ENCODE assay signal across 20 cellular contexts in the genomic region with DNA sequence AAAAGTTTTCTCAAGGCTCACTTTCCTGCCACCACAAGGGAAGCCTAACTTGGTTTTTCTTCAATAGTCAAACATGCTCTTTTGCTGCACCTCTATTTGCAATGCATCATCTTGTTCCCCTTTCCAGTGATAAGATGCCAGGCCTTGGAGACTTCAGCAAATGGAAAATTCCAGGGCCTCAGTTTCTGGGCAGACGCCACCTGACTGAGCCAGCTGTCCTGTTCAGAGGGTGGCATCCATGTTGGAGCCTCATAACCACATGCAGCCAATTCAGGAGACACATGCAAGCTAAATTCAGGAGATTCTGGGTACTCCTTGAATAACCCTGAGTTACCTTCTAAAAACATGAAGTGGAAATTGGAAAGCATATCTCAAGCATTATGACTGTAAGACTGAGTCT. TPM values are rescaled to one million over a fixed set of nuclear protein-coding genes. Genes with fewer than 3 reads are reported as not detected.
A peak's percentile ranks its signal among the peaks of the same experiment; 100 is the strongest.
DNase-seq lines count a peak whose midpoint lies in the region; ATAC-seq, FAIRE-seq and TF ChIP-seq lines count a peak whose summit lies in the region.
"Had no signal": no experiment of that assay in that cellular context is flagged by ENCODE, and none has a peak within 500 bp of the region (broad histone marks: within the 10 kb centered on the region; RNA-seq: fewer than 3 reads in every experiment).

No MANE protein-coding gene starts in this region.

- H3K4me2 ChIP-seq in HepG2 (ENCODE audit: low read depth, low read length) (no peak overlapping the region), GM23338 (no peak overlapping the region)

- POLR2A ChIA-PET in HepG2 (lab: Yijun Ruan, JAX) = no interaction called here

- CTCF ChIA-PET in HepG2 (lab: Yijun Ruan, JAX; ENCODE audit: low intra/inter-chr PET ratio, low total read pairs) = no interaction called here

- TF ChIP-seq CTCF in HepG2 (CRISPR knock-in tag; IDR thresholded peaks at IDR 0.05) = no peak
- TF ChIP-seq CTCF in right lobe of liver (IDR thresholded peaks at IDR 0.05) = no peak
- no peak for TF ChIP-seq CTCF in endodermal cell (conservative IDR thresholded peaks at IDR 0.05)
- no peak for TF ChIP-seq CTCF in vagina (IDR thresholded peaks at IDR 0.05)
- TF ChIP-seq CTCF in mesothelial cell of epicardium (IDR thresholded peaks at IDR 0.05; ENCODE audit: unreplicated experiment) = no peak
- no peak for TF ChIP-seq CTCF in GM23338 (conservative IDR thresholded peaks at IDR 0.05; ENCODE audit: low read depth in 2 of 2)

- TF ChIP-seq EP300 in HepG2 (IDR thresholded peaks at IDR 0.05; ENCODE audit: low read depth in 2 of 2, low read length in 2 of 2) = no peak
- TF ChIP-seq EP300 in HepG2 (CRISPR knock-in tag; IDR thresholded peaks at IDR 0.05; ENCODE audit: borderline replicate concordance) = no peak

- H3K4me1 ChIP-seq in HepG2 (ENCODE audit: insufficient read depth, low read length) (no peaks in the 10 kb centered on the region), right lobe of liver (no peaks in the 10 kb centered on the region), endodermal cell (ENCODE audit: control insufficient read depth, insufficient read depth, low read length) (no peaks in the 10 kb centered on the region), vagina (peaks cover 35% of the 10 kb centered on the region), GM23338 (ENCODE audit: insufficient read depth) (peaks cover 5% of the 10 kb centered on the region; the same call in 1 of the 2 replicates)

- H3K4me3 Mint-ChIP-seq in endodermal cell (no peak overlapping the region), mesothelial cell of epicardium (no peak overlapping the region), GM23338 (no peak overlapping the region)
- H3K4me3 Mint-ChIP-seq: CD4-positive, alpha-beta memory T cell had no signal

- H3K27me3 ChIP-seq in HepG2 (ENCODE audit: control insufficient read depth in 1 of 2, insufficient read depth in 2 of 2, low read length in 2 of 2) (peaks cover 6 to 10% of the 10 kb centered on the region in 2 experiments; a peak in 2 of 5 replicates), right lobe of liver (no peaks in the 10 kb centered on the region), endodermal cell (ENCODE audit: control insufficient read depth, insufficient read depth, low read length, poor library complexity, severe bottlenecking) (no peaks in the 10 kb centered on the region), vagina (no peaks in the 10 kb centered on the region), GM23338 (ENCODE audit: insufficient read depth) (no peaks in the 10 kb centered on the region)

- H3F3A ChIP-seq in GM23338 (replicated peaks; ENCODE audit: low read depth) = no peaks in the 10 kb centered on the region

- H3K4me1 Mint-ChIP-seq in endodermal cell (no peaks in the 10 kb centered on the region), mesothelial cell of epicardium (no peaks in the 10 kb centered on the region), GM23338 (peaks cover 3% of the 10 kb centered on the region; the same call in 2 of the 3 replicates)
- H3K4me1 Mint-ChIP-seq: CD4-positive, alpha-beta memory T cell had no signal

- peaks cover 19% of the 10 kb centered on the region for H3K9me2 ChIP-seq in GM23338 (ENCODE audit: insufficient read depth)

- no peak for DNase-seq in HepG2 (ENCODE audit: low spot score)
- DNase-seq in right lobe of liver = no peak
- DNase-seq in endodermal cell = peak; percentile 12
- peak; percentile 8 for DNase-seq in occipital lobe (lab: John Stamatoyannopoulos, UW)
- DNase-seq in vagina (ENCODE audit: extremely low spot score in 2 of 2) = peak in 1 of 2 donors; percentile 16
- DNase-seq in mesothelial cell of epicardium (ENCODE audit: low spot score in 2 of 2, unreplicated experiment in 2 of 2) = no peak
- no peak for DNase-seq in GM23338 (ENCODE audit: low spot score)
- DNase-seq: C1 segment of cervical spinal cord; Calu3; CD4-positive, alpha-beta memory T cell; COR-L47; DMS53; DMS79 treated with DMSO at 0.1 percent for 48 hours; H7; HCEC 1CT had no signal

- intact Hi-C loops in HepG2 (cut with micrococcal nuclease; ENCODE audit: unreplicated experiment) = no loop called here
- intact Hi-C loops in right lobe of liver (cut with DNase I) = no loop called here
- intact Hi-C loops in vagina (cut with DNase I) = no loop called here

- no peak for TF ChIP-seq POLR2A in HepG2 (IDR thresholded peaks at IDR 0.05; ENCODE audit: insufficient read depth in 1 of 2, low read depth in 2 of 2, low read length in 2 of 2)
- no peak for TF ChIP-seq POLR2A in right lobe of liver (IDR thresholded peaks at IDR 0.05)
- no peak for TF ChIP-seq POLR2A in vagina (IDR thresholded peaks at IDR 0.05)

- no peaks in the 10 kb centered on the region for H3K36me3 ChIP-seq in HepG2 (replicated peaks in 1 of 2; ENCODE audit: control insufficient read depth in 1 of 2, insufficient read depth in 2 of 2, low read length in 2 of 2)
- no peaks in the 10 kb centered on the region for H3K36me3 ChIP-seq in right lobe of liver
- no peaks in the 10 kb centered on the region for H3K36me3 ChIP-seq in endodermal cell (ENCODE audit: control insufficient read depth, insufficient read depth, low read length)
- H3K36me3 ChIP-seq in vagina = no peaks in the 10 kb centered on the region
- no peaks in the 10 kb centered on the region for H3K36me3 ChIP-seq in GM23338 (ENCODE audit: insufficient read depth)

- no peak for FAIRE-seq in HepG2 (lab: Jason Lieb, UNC)
- FAIRE-seq: G401.6, GM12892, H1 had no signal

- H2AFZ ChIP-seq in HepG2 (ENCODE audit: low read length) (no peak overlapping the region), GM23338 (no peak overlapping the region)

- in situ Hi-C loops in HepG2 (cut with HindIII; ENCODE audit: extremely low pct_ligation_motif_present, low pct_unique_long_range_greater_than_20kb) = no loop called here

- H3K36me3 Mint-ChIP-seq in endodermal cell (ENCODE audit: low read depth) = no peaks in the 10 kb centered on the region
- H3K36me3 Mint-ChIP-seq in mesothelial cell of epicardium = no peaks in the 10 kb centered on the region
- no peaks in the 10 kb centered on the region; the same call in 2 of the 3 replicates for H3K36me3 Mint-ChIP-seq in GM23338 (ENCODE audit: low read depth)
- H3K36me3 Mint-ChIP-seq: CD4-positive, alpha-beta memory T cell had no signal

- no TSS peak for BruUV-seq in HepG2 (replicated peaks; lab: Mats Ljungman, UMichigan)

- 0% methylated on average over 1 of the region's 1 CpG for WGBS in HepG2 (ENCODE audit: low lambda C conversion rate)
- WGBS in right lobe of liver (ENCODE audit: insufficient coverage, low coverage, low lambda C conversion rate, missing lambda C conversion rate) = no CpG with 5 or more reads among the region's 1 CpG
- WGBS in endodermal cell (ENCODE audit: insufficient coverage in 1 of 2, insufficient read length in 1 of 2), 2 experiments = 93 to 100% methylated on average over 1 of the region's 1 CpG

- H3K27ac Mint-ChIP-seq in endodermal cell (no peak overlapping the region), mesothelial cell of epicardium (no peak overlapping the region), GM23338 (no peak overlapping the region)
- H3K27ac Mint-ChIP-seq: CD4-positive, alpha-beta memory T cell had no signal

- ATAC-seq in HepG2 (no peak), right lobe of liver (no peak), GM23338 (no peak), HG03039 (IDR thresholded peaks at IDR 0.05; ENCODE audit: unreplicated experiment) (no peak)

- H3K9me3 Mint-ChIP-seq in endodermal cell (no peaks in the 10 kb centered on the region), mesothelial cell of epicardium (no peaks in the 10 kb centered on the region), GM23338 (no peaks in the 10 kb centered on the region; the same call in 1 of the 3 replicates)

- H3K9ac ChIP-seq in HepG2 (ENCODE audit: insufficient read depth, low read depth, low read length) = no peak overlapping the region
- no peak overlapping the region for H3K9ac ChIP-seq in endodermal cell (ENCODE audit: extremely low read depth, low read length, poor library complexity, severe bottlenecking)

- no peaks in the 10 kb centered on the region for H4K20me1 ChIP-seq in HepG2 (ENCODE audit: insufficient read depth, low read length)
- H4K20me1 ChIP-seq in GM23338 (replicated peaks; ENCODE audit: insufficient read depth) = no peaks in the 10 kb centered on the region

- H3K9me3 ChIP-seq in HepG2 (ENCODE audit: low read length) = no peaks in the 10 kb centered on the region
- no peaks in the 10 kb centered on the region for H3K9me3 ChIP-seq in right lobe of liver
- no peaks in the 10 kb centered on the region for H3K9me3 ChIP-seq in endodermal cell (ENCODE audit: control insufficient read depth, low read length)
- no peaks in the 10 kb centered on the region for H3K9me3 ChIP-seq in vagina

- H3K27ac ChIP-seq in HepG2 (ENCODE audit: extremely low read length, insufficient read depth, low read length) (no peak overlapping the region), right lobe of liver (no peak overlapping the region), endodermal cell (ENCODE audit: low read depth, low read length) (no peak overlapping the region), vagina (peak overlapping the region; percentile 65), GM23338 (ENCODE audit: low read depth) (no peak overlapping the region)

- no peak for TF ChIP-seq RAD21 in HepG2 (CRISPR knock-in tag; IDR thresholded peaks at IDR 0.05)

- H3K27me3 Mint-ChIP-seq in endodermal cell (ENCODE audit: insufficient read depth) = peaks cover 8% of the 10 kb centered on the region
- H3K27me3 Mint-ChIP-seq in mesothelial cell of epicardium (ENCODE audit: low read depth) = peaks cover 41% of the 10 kb centered on the region
- peaks cover 9% of the 10 kb centered on the region for H3K27me3 Mint-ChIP-seq in GM23338 (ENCODE audit: insufficient read depth, low read depth, poor library complexity)

- H3K79me2 ChIP-seq in HepG2 (ENCODE audit: insufficient read depth, low read length) (no peaks in the 10 kb centered on the region), GM23338 (replicated peaks; ENCODE audit: insufficient read depth) (no peaks in the 10 kb centered on the region)

- no peak overlapping the region for H3K4me3 ChIP-seq in HepG2 (replicated peaks in 1 of 3; ENCODE audit: insufficient read depth in 1 of 3, low read depth in 2 of 3, low read length in 3 of 3)
- no peak overlapping the region for H3K4me3 ChIP-seq in right lobe of liver
- H3K4me3 ChIP-seq in endodermal cell (ENCODE audit: low read length) = no peak overlapping the region
- no peak overlapping the region for H3K4me3 ChIP-seq in vagina
- no peak overlapping the region for H3K4me3 ChIP-seq in GM23338

RNA-seq across cellular contexts. Expression of a gene that starts 51.8 kb away (rescaled TPM):
- total RNA-seq in HepG2 (2016; rRNA removed; fragmentation: Illumina TruSeq; extraction: Trizol) = 0.07 TPM in 1 of 2 replicates, not detected in the other
- total RNA-seq in HepG2 (2016; cell fraction: cytosol; rRNA removed; fragmentation: Illumina TruSeq; extraction: Trizol; ENCODE audit: low read depth) = not detected in 2 replicates
- 0.17 TPM in 1 of 2 replicates, not detected in the other for total RNA-seq in HepG2 (2016; cell fraction: insoluble cytoplasmic fraction; rRNA removed; fragmentation: Illumina TruSeq; extraction: Trizol)
- total RNA-seq in HepG2 (2016; cell fraction: membrane; rRNA removed; fragmentation: Illumina TruSeq; extraction: Trizol) = 0.09 TPM in 1 of 2 replicates, not detected in the other
- total RNA-seq in HepG2 (2016; cell fraction: nucleus; rRNA removed; fragmentation: Illumina TruSeq; extraction: Trizol) = 0.13 TPM in 1 of 2 replicates, not detected in the other
- polyA plus RNA-seq in HepG2 (2011; rRNA removed) = 0.09 and 0.13 TPM in 2 replicates
- polyA plus RNA-seq in HepG2 (2011; cell fraction: cytosol; rRNA removed) = 0.06 and 0.24 TPM in 2 replicates
- 0.26 and 0.45 TPM in 2 replicates for polyA plus RNA-seq in HepG2 (2011; cell fraction: nucleus; rRNA removed)
- 0.24 TPM in 1 of 2 replicates, not detected in the other for polyA plus RNA-seq in HepG2 (2012)
- polyA plus RNA-seq in HepG2 (2016; cell fraction: cytosol; fragmentation: Illumina TruSeq; extraction: Trizol; ENCODE audit: low read depth) = 0.03 TPM in 1 of 2 replicates, not detected in the other
- polyA plus RNA-seq in HepG2 (2016; cell fraction: insoluble cytoplasmic fraction; fragmentation: Illumina TruSeq; extraction: Trizol; ENCODE audit: low read depth) = 0.19 TPM in 1 of 2 replicates, not detected in the other
- 0.07 TPM in 1 of 2 replicates, not detected in the other for polyA plus RNA-seq in HepG2 (2016; cell fraction: membrane; fragmentation: Illumina TruSeq; extraction: Trizol; ENCODE audit: low read depth)
- polyA plus RNA-seq in HepG2 (2016; cell fraction: nucleus; fragmentation: Illumina TruSeq; extraction: Trizol; ENCODE audit: insufficient read depth, low read depth) = 0.33 and 0.37 TPM in 2 replicates
- 0.50 TPM in 1 of 2 replicates, not detected in the other for polyA minus RNA-seq in HepG2 (2011; rRNA and poly(A)+ RNA removed; ENCODE audit: low replicate concordance)
- not detected in 2 replicates for polyA minus RNA-seq in HepG2 (2011; cell fraction: cytosol; rRNA and poly(A)+ RNA removed)
- polyA minus RNA-seq in HepG2 (2011; cell fraction: nucleus; rRNA and poly(A)+ RNA removed) = 0.26 and 0.62 TPM in 2 replicates
- under 1 TPM in 1 of 6 experiments, not detected in 5; 0.18 TPM for total RNA-seq in right lobe of liver
- total RNA-seq in endodermal cell = not detected
- 0.28 TPM for polyA plus RNA-seq in endodermal cell (2013, experiment 1 of 2)
- polyA plus RNA-seq in endodermal cell (2013, experiment 2 of 2) = 0.08 TPM
- 0.16 TPM for total RNA-seq in occipital lobe
- total RNA-seq in vagina = 0.98 TPM
- not detected in 3 replicates for total RNA-seq in mesothelial cell of epicardium
- 0.16 and 0.28 TPM in 2 replicates for total RNA-seq in GM23338 (2014; rRNA removed; shearing (Covaris generic))
- 0.31 TPM in 1 of 2 replicates, not detected in the other for polyA plus RNA-seq in GM23338 (2016; fragmentation: Nextera tagmentation; extraction: Ambion mirVana)
- total RNA-seq: Calu3; CD4-positive, alpha-beta memory T cell; Daoy had no signal
- polyA plus RNA-seq: CD4-positive, alpha-beta memory T cell had no signal

Comparison
In these comparisons a context has a peak if more than half of its experiments do, and no peak if none do; other contexts are left out.
1. DNase-seq: peak in endodermal cell (single experiment) and occipital lobe (single experiment); none in HepG2 (single experiment), right lobe of liver (0 of 3), mesothelial cell of epicardium (0 of 2) and GM23338 (single experiment).